ENCODE assay signal across 16 cellular contexts in the genomic region with DNA sequence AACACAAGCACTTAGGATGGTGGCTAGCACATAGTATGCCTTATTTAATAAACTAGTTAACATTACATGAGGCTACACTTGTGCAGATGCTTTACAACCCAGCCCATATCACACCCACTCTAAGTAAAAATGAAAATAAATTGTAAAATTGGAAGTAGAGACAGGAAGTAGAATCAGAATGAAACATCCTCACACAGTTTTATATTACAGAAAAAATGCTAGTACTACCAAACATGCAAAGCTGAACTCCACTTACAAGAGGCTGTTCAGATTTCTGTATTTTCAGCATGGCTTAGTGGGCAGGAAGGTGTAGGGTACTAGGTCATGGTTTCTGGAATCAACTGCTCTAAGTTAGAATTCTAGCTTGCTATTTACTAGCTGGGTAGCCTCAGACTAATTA. TPM values are rescaled to one million over a fixed set of nuclear protein-coding genes. Genes with fewer than 3 reads are reported as not detected.
DNase-seq lines count a peak whose midpoint lies in the region; ATAC-seq lines count a peak whose summit lies in the region.
"Had no signal": no experiment of that assay in that cellular context is flagged by ENCODE, and none has a peak within 500 bp of the region (broad histone marks: within the 10 kb centered on the region; RNA-seq: fewer than 3 reads in every experiment).

No MANE protein-coding gene starts in this region.

- H3K4me1 Mint-ChIP-seq in activated CD4-positive, alpha-beta T cell treated with anti-CD3 and anti-CD28 coated beads for 36 hours = peaks cover 9% of the 10 kb centered on the region
- H3K4me1 Mint-ChIP-seq: brain, memory B cell had no signal

- no peak overlapping the region for H3K4me3 Mint-ChIP-seq in activated CD4-positive, alpha-beta T cell treated with anti-CD3 and anti-CD28 coated beads for 36 hours
- H3K4me3 Mint-ChIP-seq: activated naive CD4-positive, alpha-beta T cell treated with anti-CD3 and anti-CD28 coated beads, Interleukin-2, amount 10 ng/mL, durations not matched to agents 7 days and 5 days; brain; CD4-positive, alpha-beta T cell; memory B cell; neural progenitor cell had no signal

- POLR2A ChIA-PET in activated CD4-positive, alpha-beta T cell treated with anti-CD3 and anti-CD28 coated beads for 36 hours (lab: Charles Lee) = no interaction called here

- H3K36me3 Mint-ChIP-seq in activated CD4-positive, alpha-beta T cell treated with anti-CD3 and anti-CD28 coated beads for 36 hours (ENCODE audit: low read depth) = no peaks in the 10 kb centered on the region
- H3K36me3 Mint-ChIP-seq: activated naive CD4-positive, alpha-beta T cell treated with anti-CD3 and anti-CD28 coated beads, Interleukin-2, amount 10 ng/mL, durations not matched to agents 7 days and 5 days; brain; memory B cell; neural progenitor cell had no signal

- peaks cover 14% of the 10 kb centered on the region for H3K27me3 Mint-ChIP-seq in activated CD4-positive, alpha-beta T cell treated with anti-CD3 and anti-CD28 coated beads for 36 hours
- H3K27me3 Mint-ChIP-seq: activated naive CD4-positive, alpha-beta T cell treated with anti-CD3 and anti-CD28 coated beads, Interleukin-2, amount 10 ng/mL, durations not matched to agents 7 days and 5 days; brain; CD4-positive, alpha-beta T cell had no signal

- intact Hi-C loops in activated CD4-positive, alpha-beta T cell treated with anti-CD3 and anti-CD28 coated beads for 36 hours (cut with DNase I, micrococcal nuclease) = loop anchor here in 1 of 2 experiments (5.0 kb wide), 1 partner anchor 360 kb away; no protein-coding TSS in a partner anchor

- DNase-seq in activated CD4-positive, alpha-beta T cell treated with anti-CD3 and anti-CD28 coated beads for 36 hours = no peak
- no peak for DNase-seq in activated CD4-positive, alpha-beta T cell treated with anti-CD3 and anti-CD28 coated beads, Interleukin-2, amount 50 U/mL, for 4 hours
- DNase-seq in fibroblast of peridontal ligament (ENCODE audit: extremely low read depth) (peak; percentile 9), cerebellum (ENCODE audit: low spot score) (no peak), NCI-H2029 (lab: John Stamatoyannopoulos, UW) (no peak)
- DNase-seq: activated naive CD4-positive, alpha-beta T cell treated with anti-CD3 and anti-CD28 coated beads, Interleukin-2, amount 10 ng/mL, durations not matched to agents 7 days and 5 days; CD4-positive, alpha-beta T cell; NCI-H1417; stimulated activated CD4-positive, alpha-beta T cell treated with anti-CD3 and anti-CD28 coated beads, Interleukin-2, amount 100 ng/mL, for 24 hours; thyroid gland had no signal

- H3K27ac Mint-ChIP-seq in activated CD4-positive, alpha-beta T cell treated with anti-CD3 and anti-CD28 coated beads for 36 hours = no peak overlapping the region
- H3K27ac Mint-ChIP-seq: activated naive CD4-positive, alpha-beta T cell treated with anti-CD3 and anti-CD28 coated beads, Interleukin-2, amount 10 ng/mL, durations not matched to agents 7 days and 5 days; brain; CD4-positive, alpha-beta T cell; memory B cell; neural progenitor cell had no signal

- no peaks in the 10 kb centered on the region for H3K9me3 Mint-ChIP-seq in activated CD4-positive, alpha-beta T cell treated with anti-CD3 and anti-CD28 coated beads for 36 hours (ENCODE audit: low read depth)
- H3K9me3 Mint-ChIP-seq: activated naive CD4-positive, alpha-beta T cell treated with anti-CD3 and anti-CD28 coated beads, Interleukin-2, amount 10 ng/mL, durations not matched to agents 7 days and 5 days; CD4-positive, alpha-beta T cell; memory B cell; neural progenitor cell had no signal

- CTCF ChIA-PET in activated CD4-positive, alpha-beta T cell treated with anti-CD3 and anti-CD28 coated beads for 36 hours (lab: Charles Lee) = interaction anchor here (1.0 kb wide), 2 partner anchors 15 to 17 kb away, joined by 3 read pairs; no protein-coding TSS in a partner anchor

- peak; percentile 80 for ATAC-seq in activated CD4-positive, alpha-beta T cell treated with anti-CD3 and anti-CD28 coated beads for 36 hours
- ATAC-seq in GM21576 (IDR thresholded peaks at IDR 0.05; ENCODE audit: unreplicated experiment) (peak; percentile 77), HG03108 (IDR thresholded peaks at IDR 0.05; ENCODE audit: unreplicated experiment) (peak; percentile 65), GM21825 (IDR thresholded peaks at IDR 0.05; ENCODE audit: unreplicated experiment) (no peak)

RNA-seq across cellular contexts. Expression of gene CRIM1, which starts 18.2 kb away (rescaled TPM):
- total RNA-seq in activated CD4-positive, alpha-beta T cell treated with anti-CD3 and anti-CD28 coated beads for 36 hours = 1 to 10 TPM; 3.9 to 5.2 TPM
- total RNA-seq in cerebellum = 47.9 TPM
